ENCODE assay signal across 8 cellular contexts in the genomic region with DNA sequence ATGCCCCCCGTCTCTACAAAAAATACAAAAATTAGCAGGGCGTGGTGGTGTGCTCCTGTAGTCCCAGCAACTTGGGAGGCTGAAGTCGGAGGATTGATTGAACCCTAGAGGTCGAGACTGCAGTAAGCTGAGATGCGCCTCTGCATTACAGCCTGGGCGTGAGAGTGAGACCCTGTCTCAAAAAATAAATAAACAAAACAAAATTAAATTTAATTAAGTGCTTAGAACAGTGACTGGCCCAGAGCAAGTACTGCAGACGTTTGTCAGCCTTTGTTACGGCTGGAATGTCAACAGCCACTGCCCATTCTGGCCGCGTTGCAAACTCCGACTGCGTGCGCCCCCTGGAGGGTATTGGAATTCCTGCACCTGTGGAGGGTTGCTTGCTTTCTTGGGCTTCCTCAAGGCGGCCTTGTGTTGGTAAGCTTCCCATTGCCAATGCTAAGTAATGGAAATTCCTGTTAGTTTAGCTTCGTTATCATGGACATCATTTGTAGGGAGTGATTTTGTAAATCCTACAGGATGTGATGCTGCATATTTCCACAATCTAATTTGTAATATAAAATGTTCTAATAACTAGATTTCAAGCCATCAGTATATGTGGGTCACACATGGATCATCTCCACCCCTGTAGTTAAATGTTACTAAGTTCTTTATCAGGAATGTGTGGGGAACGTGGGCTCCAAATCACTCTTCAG. TPM values are rescaled to one million over a fixed set of nuclear protein-coding genes. Genes with fewer than 3 reads are reported as not detected.
A peak's percentile ranks its signal among the peaks of the same experiment; 100 is the strongest.
DNase-seq lines count a peak whose midpoint lies in the region; ATAC-seq and TF ChIP-seq lines count a peak whose summit lies in the region.

No MANE protein-coding gene starts in this region.

- TF ChIP-seq CTCF in OCI-LY7 (conservative IDR thresholded peaks at IDR 0.05; ENCODE audit: low read length) (peak; percentile 90), epithelial cell of proximal tubule (conservative IDR thresholded peaks at IDR 0.05; ENCODE audit: low read depth, low read length) (peak; percentile 94)

- no peak overlapping the region for H3K27ac ChIP-seq in OCI-LY7 (ENCODE audit: low read depth, low read length, poor library complexity, severe bottlenecking)
- H3K27ac ChIP-seq in naive thymus-derived CD4-positive, alpha-beta T cell (ENCODE audit: low read depth, low read length) = no peak overlapping the region

- DNase-seq in ELF-1 (ENCODE audit: low read depth, low spot score) = peak; percentile 95
- DNase-seq in OCI-LY7 (ENCODE audit: low spot score) = peak; percentile 43
- DNase-seq in activated CD8-positive, alpha-beta memory T cell treated with anti-CD3 and anti-CD28 coated beads, Interleukin-2, amount 50 U/mL, for 48 hours = peak; percentile 93
- DNase-seq in epithelial cell of proximal tubule (ENCODE audit: low read depth) = no peak
- peak; percentile 28 to 78 (median 61) for DNase-seq in naive thymus-derived CD4-positive, alpha-beta T cell
- peak; percentile 77 to 92 for DNase-seq in stimulated activated effector memory CD8-positive, alpha-beta T cell treated with anti-CD3 and anti-CD28 coated beads, Interleukin-12 subunit alpha, Interleukin-12 subunit beta, amount 100 ng/mL, for 72 hours (ENCODE audit: low spot score in 2 of 2)

- H3K4me1 ChIP-seq in OCI-LY7 (ENCODE audit: insufficient read depth, low read length, poor library complexity, severe bottlenecking) = no peaks in the 10 kb centered on the region
- no peaks in the 10 kb centered on the region for H3K4me1 ChIP-seq in naive thymus-derived CD4-positive, alpha-beta T cell (ENCODE audit: control insufficient read depth in 2 of 2, insufficient read depth in 2 of 2, low read length in 2 of 2)

- ATAC-seq in HG03097 (IDR thresholded peaks at IDR 0.05; ENCODE audit: low FRiP score, unreplicated experiment) (peak; percentile 52), GM19328 (IDR thresholded peaks at IDR 0.05; ENCODE audit: unreplicated experiment) (no peak)
- ATAC-seq in naive thymus-derived CD4-positive, alpha-beta T cell = peak; percentile 86
- ATAC-seq in stimulated activated effector memory CD8-positive, alpha-beta T cell treated with anti-CD3 and anti-CD28 coated beads, Interleukin-12 subunit alpha, Interleukin-12 subunit beta, amount 100 ng/mL, for 72 hours = peak; percentile 70

- no peak overlapping the region for H3K4me3 Mint-ChIP-seq in naive thymus-derived CD4-positive, alpha-beta T cell
- no peak overlapping the region for H3K4me3 Mint-ChIP-seq in stimulated activated effector memory CD8-positive, alpha-beta T cell treated with anti-CD3 and anti-CD28 coated beads, Interleukin-12 subunit alpha, Interleukin-12 subunit beta, amount 100 ng/mL, for 72 hours

- H3K9me3 Mint-ChIP-seq in naive thymus-derived CD4-positive, alpha-beta T cell = peaks cover 0 to 4% (median 0%) of the 10 kb centered on the region in 11 donors
- no peaks in the 10 kb centered on the region for H3K9me3 Mint-ChIP-seq in stimulated activated effector memory CD8-positive, alpha-beta T cell treated with anti-CD3 and anti-CD28 coated beads, Interleukin-12 subunit alpha, Interleukin-12 subunit beta, amount 100 ng/mL, for 72 hours

- no peak overlapping the region for H2AFZ ChIP-seq in OCI-LY7 (ENCODE audit: low read length)

- no peaks in the 10 kb centered on the region for H3K4me1 Mint-ChIP-seq in naive thymus-derived CD4-positive, alpha-beta T cell
- no peaks in the 10 kb centered on the region for H3K4me1 Mint-ChIP-seq in stimulated activated effector memory CD8-positive, alpha-beta T cell treated with anti-CD3 and anti-CD28 coated beads, Interleukin-12 subunit alpha, Interleukin-12 subunit beta, amount 100 ng/mL, for 72 hours

- no peak overlapping the region for H3K4me2 ChIP-seq in OCI-LY7 (ENCODE audit: low read length)

- peaks cover 25 to 43% (median 27%) of the 10 kb centered on the region in 5 donors for H3K27me3 Mint-ChIP-seq in naive thymus-derived CD4-positive, alpha-beta T cell

- CTCF ChIA-PET in OCI-LY7 (lab: Charles Lee; ENCODE audit: unreplicated experiment) = interaction anchor here (0.6 kb wide), 1 partner anchor 80 kb away, joined by 3 read pairs; no protein-coding TSS in a partner anchor
- CTCF ChIA-PET in naive thymus-derived CD4-positive, alpha-beta T cell (lab: Charles Lee) = interaction anchor here (0.6 to 1.7 kb wide), 6 partner anchors 9 to 135 kb away, joined by 3 to 6 read pairs (median 4); no protein-coding TSS in a partner anchor

- no peak overlapping the region for H3K27ac Mint-ChIP-seq in naive thymus-derived CD4-positive, alpha-beta T cell
- H3K27ac Mint-ChIP-seq in stimulated activated effector memory CD8-positive, alpha-beta T cell treated with anti-CD3 and anti-CD28 coated beads, Interleukin-12 subunit alpha, Interleukin-12 subunit beta, amount 100 ng/mL, for 72 hours = no peak overlapping the region

- intact Hi-C loops in OCI-LY7 (cut with micrococcal nuclease; ENCODE audit: unreplicated experiment) = no loop called here
- intact Hi-C loops in naive thymus-derived CD4-positive, alpha-beta T cell (cut with micrococcal nuclease) = loop anchor here (1.0 kb wide), 5 partner anchors 49 to 616 kb away; no protein-coding TSS in a partner anchor

- no peaks in the 10 kb centered on the region for H4K20me1 ChIP-seq in OCI-LY7 (ENCODE audit: insufficient read depth, low read length)

- H3K9me3 ChIP-seq in OCI-LY7 (ENCODE audit: low read length) = no peaks in the 10 kb centered on the region
- H3K9me3 ChIP-seq in naive thymus-derived CD4-positive, alpha-beta T cell (ENCODE audit: control insufficient read depth in 2 of 3, low read length in 3 of 3) = no peaks in the 10 kb centered on the region

- no TSS peak for BruUV-seq in OCI-LY7 (replicated peaks; lab: Mats Ljungman, UMichigan)

- no peaks in the 10 kb centered on the region for H3K9me2 ChIP-seq in OCI-LY7 (ENCODE audit: insufficient read depth, low read length)

- no peak overlapping the region for H3K4me3 ChIP-seq in OCI-LY7 (ENCODE audit: low read depth, low read length, poor library complexity, severe bottlenecking)
- H3K4me3 ChIP-seq in epithelial cell of proximal tubule (ENCODE audit: low read depth, low read length) = no peak overlapping the region
- H3K4me3 ChIP-seq in naive thymus-derived CD4-positive, alpha-beta T cell (ENCODE audit: low read length) = no peak overlapping the region

- no peaks in the 10 kb centered on the region for H3K79me2 ChIP-seq in OCI-LY7 (ENCODE audit: insufficient read depth, low read depth, low read length)

- POLR2A ChIA-PET in OCI-LY7 (lab: Charles Lee) = interaction anchor here (0.6 to 0.9 kb wide), 2 partner anchors 368 to 1599 kb away, joined by 3 read pairs; no protein-coding TSS in a partner anchor
- POLR2A ChIA-PET in naive thymus-derived CD4-positive, alpha-beta T cell (lab: Charles Lee) = interaction anchor here (0.6 kb wide), 1 partner anchor 22 kb away, joined by 3 read pairs; no protein-coding TSS in a partner anchor

- no peaks in the 10 kb centered on the region for H3K27me3 ChIP-seq in naive thymus-derived CD4-positive, alpha-beta T cell (ENCODE audit: control insufficient read depth in 2 of 2, insufficient read depth in 2 of 2, low read length in 2 of 2)

- no peaks in the 10 kb centered on the region for H3K36me3 Mint-ChIP-seq in naive thymus-derived CD4-positive, alpha-beta T cell
- H3K36me3 Mint-ChIP-seq in stimulated activated effector memory CD8-positive, alpha-beta T cell treated with anti-CD3 and anti-CD28 coated beads, Interleukin-12 subunit alpha, Interleukin-12 subunit beta, amount 100 ng/mL, for 72 hours = no peaks in the 10 kb centered on the region

- H3K36me3 ChIP-seq in OCI-LY7 (ENCODE audit: insufficient read depth, low read length) = no peaks in the 10 kb centered on the region
- no peaks in the 10 kb centered on the region for H3K36me3 ChIP-seq in naive thymus-derived CD4-positive, alpha-beta T cell (ENCODE audit: control insufficient read depth in 2 of 3, insufficient read depth in 3 of 3, low read length in 3 of 3)

RNA-seq across cellular contexts. Expression of a gene that starts 15.9 kb away (rescaled TPM):
- total RNA-seq in OCI-LY7 (2014; rRNA removed; shearing (Covaris generic)) = not detected in 2 replicates
- total RNA-seq in OCI-LY7 (2022) = not detected in 2 replicates
- total RNA-seq in epithelial cell of proximal tubule = 0.81 TPM in 1 of 2 replicates, not detected in the other
- not detected for total RNA-seq in naive thymus-derived CD4-positive, alpha-beta T cell
- polyA plus RNA-seq in naive thymus-derived CD4-positive, alpha-beta T cell = not detected

RNA-seq across cellular contexts. Expression of a gene that starts 19.4 kb away (rescaled TPM):
- total RNA-seq in OCI-LY7 (2014; rRNA removed; shearing (Covaris generic)) = not detected in 2 replicates
- not detected in 2 replicates for total RNA-seq in OCI-LY7 (2022)
- total RNA-seq in epithelial cell of proximal tubule = 0.12 and 0.51 TPM in 2 replicates
- not detected for total RNA-seq in naive thymus-derived CD4-positive, alpha-beta T cell
- not detected for polyA plus RNA-seq in naive thymus-derived CD4-positive, alpha-beta T cell

RNA-seq across cellular contexts. Expression of a gene that starts 58.6 kb away (rescaled TPM):
- not detected in 2 replicates for total RNA-seq in OCI-LY7 (2014; rRNA removed; shearing (Covaris generic))
- total RNA-seq in OCI-LY7 (2022) (not detected in 2 replicates), epithelial cell of proximal tubule (0.58 and 0.75 TPM in 2 replicates)
- total RNA-seq in naive thymus-derived CD4-positive, alpha-beta T cell = 1 to 10 TPM in 1 of 5 experiments, under 1 TPM in 3, not detected in 1; 0.21 to 1.5 (median 0.63) TPM
- polyA plus RNA-seq in naive thymus-derived CD4-positive, alpha-beta T cell = not detected
